ENCODE assay signal across 12 cellular contexts in genomic region chr7:2525931-2526630, GRCh38. TPM values are rescaled to one million over a fixed set of nuclear protein-coding genes. Genes with fewer than 3 reads are reported as not detected.
DNase-seq lines count a peak whose midpoint lies in the region; ATAC-seq and TF ChIP-seq lines count a peak whose summit lies in the region.
"Had no signal": no experiment of that assay in that cellular context is flagged by ENCODE, and none has a peak within 500 bp of the region (broad histone marks: within the 10 kb centered on the region; RNA-seq: fewer than 3 reads in every experiment).

No MANE protein-coding gene starts in this region.

- peaks cover 4 to 5% (median 5%) of the 10 kb centered on the region in 3 donors for H3K36me3 Mint-ChIP-seq in immature natural killer cell

- peak in 3 of 5 donors; percentile 26 to 71 (median 26) for DNase-seq in heart left ventricle
- no peak for DNase-seq in Right ventricle myocardium superior
- peak; percentile 90 for DNase-seq in NCI-H69 (lab: John Stamatoyannopoulos, UW)
- no peak for DNase-seq in immature natural killer cell
- DNase-seq in vagina (ENCODE audit: extremely low spot score in 2 of 2), result no peak
- no peak for DNase-seq in stimulated activated CD8-positive, alpha-beta memory T cell treated with anti-CD3 and anti-CD28 coated beads, Interleukin-4, amount 100 ng/mL, for 48 hours
- DNase-seq in HPDE6-E6E7 (ENCODE audit: extremely low spot score), result no peak
- DNase-seq: stimulated activated CD4-positive, alpha-beta T cell treated with anti-CD3 and anti-CD28 coated beads, Interleukin-12 subunit alpha, Interleukin-12 subunit beta, amount 100 ng/mL, for 4 hours had no signal

- peak overlapping the region in 3 of 5 donors; percentile 33 to 44 (median 35) for H3K4me3 Mint-ChIP-seq in immature natural killer cell

- H3K27me3 ChIP-seq in heart left ventricle, result peaks cover 0 to 30% (median 0%) of the 10 kb centered on the region in 9 donors
- no peaks in the 10 kb centered on the region for H3K27me3 ChIP-seq in vagina

- peak overlapping the region in 3 of 6 donors; percentile 40 to 75 (median 51) for H3K27ac Mint-ChIP-seq in immature natural killer cell

- H3K4me3 ChIP-seq in heart left ventricle (peak overlapping the region in 1 of 12 donors; percentile 9), vagina (no peak overlapping the region)

- no peak for TF ChIP-seq POLR2A in heart left ventricle (IDR thresholded peaks at IDR 0.05)
- TF ChIP-seq POLR2A in vagina (IDR thresholded peaks at IDR 0.05), result no peak

- H3K27ac ChIP-seq in heart left ventricle (peak overlapping the region in 1 of 12 donors; percentile 84), vagina (peak overlapping the region; percentile 73)

- H3K36me3 ChIP-seq in heart left ventricle (peaks cover 0 to 43% (median 33%) of the 10 kb centered on the region in 9 donors), vagina (no peaks in the 10 kb centered on the region)

- 84 to 90% (median 86%) methylated on average over 21 to 28 of the region's 28 CpGs for WGBS in heart left ventricle, 4 donors

- H3K9me3 ChIP-seq in heart left ventricle (no peaks in the 10 kb centered on the region), vagina (no peaks in the 10 kb centered on the region)

- no peaks in the 10 kb centered on the region for H3K9me3 Mint-ChIP-seq in immature natural killer cell

- intact Hi-C loops in heart left ventricle (cut with DNase I) (loop anchor here in 1 of 10 donors (2.0 kb wide), 1 partner anchor 45 kb away; no protein-coding TSS in a partner anchor), Right ventricle myocardium superior (cut with DNase I) (loop anchor here (5.0 kb wide), 1 partner anchor 44 kb away; no protein-coding TSS in a partner anchor), vagina (cut with DNase I) (no loop called here)

- H3K27me3 Mint-ChIP-seq in immature natural killer cell (ENCODE audit: low read depth in 3 of 3), result peaks cover 24 to 57% (median 54%) of the 10 kb centered on the region in 3 donors

- no peak for ATAC-seq in heart left ventricle
- no peak for ATAC-seq in Right ventricle myocardium superior (ENCODE audit: poor library complexity)
- no peak for ATAC-seq in GM19351 (IDR thresholded peaks at IDR 0.05; ENCODE audit: unreplicated experiment)

- no peak for TF ChIP-seq CTCF in heart left ventricle (IDR thresholded peaks at IDR 0.05)
- TF ChIP-seq CTCF in vagina (IDR thresholded peaks at IDR 0.05), result no peak

- peaks cover 60 to 68% of the 10 kb centered on the region in 2 donors for H3K4me1 Mint-ChIP-seq in immature natural killer cell

- H3K4me1 ChIP-seq in heart left ventricle (peaks cover 0 to 95% (median 61%) of the 10 kb centered on the region in 12 donors), vagina (peaks cover 98% of the 10 kb centered on the region)

RNA-seq across cellular contexts. Expression of gene LFNG, which starts 6.5 kb away (rescaled TPM):
- total RNA-seq in heart left ventricle, result 10 to 100 TPM in 3 of 9 donors, 1 to 10 TPM in 6; 3.1 to 22.8 (median 7.7) TPM
- 1 to 10 TPM; 5.4 to 5.7 TPM for polyA plus RNA-seq in heart left ventricle
- total RNA-seq in Right ventricle myocardium superior, result 4.6 TPM
- polyA plus RNA-seq in immature natural killer cell, result 1 to 10 TPM; 2.2 to 2.6 (median 2.3) TPM
- total RNA-seq in vagina, result 36.8 TPM

RNA-seq across cellular contexts. Expression of gene BRAT1, which starts 29.2 kb away (rescaled TPM):
- total RNA-seq in heart left ventricle (10 to 100 TPM; 10.9 to 27.8 (median 14.9) TPM), Right ventricle myocardium superior (14.7 TPM), vagina (66.0 TPM)
- polyA plus RNA-seq in heart left ventricle (10 to 100 TPM; 13.8 to 17.8 TPM), immature natural killer cell (10 to 100 TPM; 15.0 to 42.4 (median 19.2) TPM)

RNA-seq across cellular contexts. Expression of gene IQCE, which starts 32.7 kb away (rescaled TPM):
- 10 to 100 TPM in 5 of 9 donors, 1 to 10 TPM in 4; 8.0 to 14.1 (median 10.3) TPM for total RNA-seq in heart left ventricle
- 10 to 100 TPM in 1 of 2 donors, 1 to 10 TPM in 1; 5.0 to 10.8 TPM for polyA plus RNA-seq in heart left ventricle
- total RNA-seq in Right ventricle myocardium superior, result 9.9 TPM
- polyA plus RNA-seq in immature natural killer cell, result 1 to 10 TPM in 2 of 3 donors, not detected in 1; 1.9 to 4.2 TPM
- total RNA-seq in vagina, result 5.2 TPM

RNA-seq across cellular contexts. Expression of gene GRIFIN, which starts 49.9 kb away (rescaled TPM):
- total RNA-seq in heart left ventricle (not detected), Right ventricle myocardium superior (not detected), vagina (not detected)
- polyA plus RNA-seq in heart left ventricle (not detected), immature natural killer cell (not detected)
- total RNA-seq: bronchial epithelial cell, liver, SK-MEL-5 had no signal
- polyA plus RNA-seq: liver had no signal

Comparison
In these comparisons a context has a peak if more than half of its experiments do, and no peak if none do; other contexts are left out.
1. DNase-seq: peak in heart left ventricle (3 of 5) and NCI-H69 (single experiment); none in Right ventricle myocardium superior (single experiment), immature natural killer cell (0 of 3), vagina (0 of 2), stimulated activated CD8-positive, alpha-beta memory T cell treated with anti-CD3 and anti-CD28 coated beads, Interleukin-4, amount 100 ng/mL, for 48 hours (single experiment) and HPDE6-E6E7 (single experiment).